Comparison of ENCODE assay signal across 20 cellular contexts in the genomic region with DNA sequence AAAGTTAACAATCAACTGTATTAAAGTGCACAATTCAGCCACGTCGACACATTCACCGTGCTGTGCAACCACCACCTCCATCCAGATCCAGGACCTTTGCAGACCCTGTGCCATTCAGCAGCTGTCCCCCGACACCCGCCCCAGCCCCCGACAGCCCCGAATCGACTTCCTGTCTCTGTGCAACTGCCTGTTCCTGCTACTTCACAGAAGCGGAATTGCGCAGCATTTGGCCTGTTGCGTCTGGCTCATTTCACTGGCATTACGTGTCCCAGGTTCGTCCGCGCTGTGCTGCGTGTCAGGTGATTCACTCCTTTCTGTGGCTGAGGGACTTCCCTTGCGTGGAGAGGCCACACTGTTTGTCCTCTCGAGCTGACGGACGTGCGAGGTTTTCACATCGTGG.
"Had no signal": no experiment of that assay in that cellular context is flagged by ENCODE, and none has a peak within 500 bp of the region (broad histone marks: within the 10 kb centered on the region; RNA-seq: fewer than 3 reads in every experiment).

No MANE protein-coding gene starts in this region.

- H3K36me3 ChIP-seq: lower lobe of right lung, thoracic aorta had no signal

- H3K27ac ChIP-seq: foreskin keratinocyte, left lung, lower lobe of right lung, thoracic aorta had no signal

- H3K27me3 ChIP-seq: foreskin keratinocyte, left lung had no signal

- H3K4me3 ChIP-seq: left lung, lower lobe of right lung, thoracic aorta had no signal

- DNase-seq: central memory CD4-positive, alpha-beta T cell; effector CD4-positive, alpha-beta T cell; endodermal cell; erythroblast; foreskin keratinocyte; hypothalamus; lower lobe of right lung; natural killer cell; posterior cingulate gyrus; right cardiac atrium; stimulated activated CD4-positive, alpha-beta T cell treated with anti-CD3 and anti-CD28 coated beads, Interleukin-2, amount 100 ng/mL, for 24 hours; stimulated activated CD4-positive, alpha-beta T cell treated with anti-CD3 and anti-CD28 coated beads, Interleukin-4, amount 100 ng/mL, for 4 hours; stimulated activated naive B cell treated with anti-CD40 and anti-IgM and Interleukin-4, amounts not matched to agents 10 μg/mL and 1 μg/mL and 100 μg/mL, for 72 hours; stimulated activated naive CD8-positive, alpha-beta T cell treated with anti-CD3 and anti-CD28 coated beads, Interleukin-15, amount 100 ng/mL, for 72 hours; substantia nigra; trophoblast cell had no signal

- FAIRE-seq: endothelial cell of umbilical vein, islet of Langerhans had no signal

- H3K4me1 ChIP-seq: foreskin keratinocyte, left lung had no signal

- ATAC-seq: foreskin keratinocyte; left lung; lower lobe of right lung; natural killer cell; right cardiac atrium; stimulated activated naive B cell treated with anti-CD40 and anti-IgM and Interleukin-4, amounts not matched to agents 10 μg/mL and 1 μg/mL and 100 μg/mL, for 72 hours; stimulated activated naive CD8-positive, alpha-beta T cell treated with anti-CD3 and anti-CD28 coated beads, Interleukin-15, amount 100 ng/mL, for 72 hours had no signal
